Comparison of ENCODE assay signal across 1 cellular context in the genomic region with DNA sequence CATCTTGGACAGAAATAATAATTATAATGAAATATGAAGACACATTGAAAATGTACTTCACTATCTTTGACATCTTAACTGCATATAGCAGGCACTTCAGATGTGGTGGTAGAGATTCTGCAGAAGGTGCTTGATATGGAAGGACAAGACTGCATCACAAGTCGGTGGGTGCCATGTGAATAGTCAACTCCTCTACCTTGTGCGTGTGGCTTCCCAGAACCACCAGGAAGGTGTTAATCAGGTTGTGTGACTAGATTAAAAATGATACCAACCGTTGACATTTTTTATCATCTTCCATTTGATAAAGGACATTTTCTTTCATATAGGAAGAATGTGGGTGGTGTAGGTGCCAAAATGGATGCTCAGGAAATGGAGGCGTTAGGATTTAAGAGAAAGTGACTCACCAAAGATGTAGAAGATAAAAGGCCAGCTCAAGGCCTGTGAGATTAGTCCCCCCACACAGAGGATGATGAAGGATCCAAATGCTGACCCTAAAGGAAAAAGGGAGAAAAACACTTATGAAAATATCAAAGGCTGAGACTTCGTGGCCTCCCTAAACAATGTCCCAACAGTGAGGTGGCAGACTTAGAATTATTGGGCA.
TF ChIP-seq lines count a peak whose summit lies in the region.

No MANE protein-coding gene starts in this region.

TF ChIP-seq in K562, 482 proteins besides CTCF, POLR2A, EP300 and RAD21 (continued from another document):
- TF ChIP-seq, protein P1, sequence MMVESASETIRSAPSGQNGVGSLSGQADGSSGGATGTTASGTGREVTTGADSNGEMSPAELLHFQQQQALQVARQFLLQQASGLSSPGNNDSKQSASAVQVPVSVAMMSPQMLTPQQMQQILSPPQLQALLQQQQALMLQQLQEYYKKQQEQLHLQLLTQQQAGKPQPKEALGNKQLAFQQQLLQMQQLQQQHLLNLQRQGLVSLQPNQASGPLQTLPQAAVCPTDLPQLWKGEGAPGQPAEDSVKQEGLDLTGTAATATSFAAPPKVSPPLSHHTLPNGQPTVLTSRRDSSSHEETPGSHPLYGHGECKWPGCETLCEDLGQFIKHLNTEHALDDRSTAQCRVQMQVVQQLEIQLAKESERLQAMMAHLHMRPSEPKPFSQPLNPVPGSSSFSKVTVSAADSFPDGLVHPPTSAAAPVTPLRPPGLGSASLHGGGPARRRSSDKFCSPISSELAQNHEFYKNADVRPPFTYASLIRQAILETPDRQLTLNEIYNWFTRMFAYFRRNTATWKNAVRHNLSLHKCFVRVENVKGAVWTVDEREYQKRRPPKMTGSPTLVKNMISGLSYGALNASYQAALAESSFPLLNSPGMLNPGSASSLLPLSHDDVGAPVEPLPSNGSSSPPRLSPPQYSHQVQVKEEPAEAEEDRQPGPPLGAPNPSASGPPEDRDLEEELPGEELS (CRISPR knock-in tag; IDR thresholded peaks at IDR 0.05; ENCODE audit: borderline replicate concordance), result no peak
- TF ChIP-seq FOSL1 (tag; conservative IDR thresholded peaks at IDR 0.05) (peak; percentile 76), SMARCA4 (IDR thresholded peaks at IDR 0.05) (peak; percentile 59; the same call in 1 of the 2 replicates), HDAC2 (IDR thresholded peaks at IDR 0.05) (no peak), U2AF1 (optimal IDR thresholded peaks at IDR 0.05; ENCODE audit: low read depth, low read length) (no peak)
TF ChIP-seq in K562: peak in this region for 10.
